ENCODE assay signal across 8 cellular contexts in genomic region chr13:48975101-48975925, GRCh38. TPM values are rescaled to one million over a fixed set of nuclear protein-coding genes. Genes with fewer than 3 reads are reported as not detected.
DNase-seq lines count a peak whose midpoint lies in the region; ATAC-seq and TF ChIP-seq lines count a peak whose summit lies in the region.

TSS of gene FNDC3A (plus strand) at chr13:48975912. CDS start at chr13:49006191, 30,279 bp downstream.

- dilution Hi-C loops in mammary epithelial cell (cut with HindIII; ENCODE audit: low sequenced_read_pairs): loop anchor here (10.0 kb wide), 1 partner anchor 109 kb away; no protein-coding TSS in a partner anchor

- peaks cover 4% of the 10 kb centered on the region for H3K36me3 Mint-ChIP-seq in T-helper 17 cell (ENCODE audit: low read depth)

- peak within 1 kb of the TSS; percentile 85 for H3K9ac ChIP-seq in mammary epithelial cell (ENCODE audit: insufficient read depth, low read length)

- H3K4me1 Mint-ChIP-seq in T-helper 17 cell: peaks cover 23% of the 10 kb centered on the region

- peak in 1 of 2 donors; percentile 18 for TF ChIP-seq CTCF in mammary epithelial cell (conservative IDR thresholded peaks at IDR 0.05 in 1 of 2, IDR thresholded peaks at IDR 0.05 in 1 of 2; ENCODE audit: extremely low read depth in 1 of 2, insufficient read depth in 1 of 2, low read depth in 1 of 2, low read length in 2 of 2)

- H3K9me3 ChIP-seq in T-helper 17 cell (ENCODE audit: control insufficient read depth, low read length, poor library complexity, severe bottlenecking) (no peaks in the 10 kb centered on the region), mammary epithelial cell (replicated peaks; ENCODE audit: insufficient read depth, low read length) (peaks cover 29% of the 10 kb centered on the region)

- peak within 1 kb of the TSS; percentile 96 for H3K4me3 Mint-ChIP-seq in T-helper 17 cell

- CTCF ChIA-PET in mammary epithelial cell (lab: Charles Lee; ENCODE audit: low non-redundant PET): interaction anchor here (0.6 kb wide), 1 partner anchor 290 kb away, joined by 3 read pairs; no protein-coding TSS in a partner anchor

- intact Hi-C loops in mammary epithelial cell (cut with micrococcal nuclease): loop anchor here (1.0 to 10.0 kb wide), 5 partner anchors 83 to 378 kb away; no protein-coding TSS in a partner anchor

- H3K27me3 Mint-ChIP-seq in T-helper 17 cell: no peaks in the 10 kb centered on the region

- in situ Hi-C loops in mammary epithelial cell (cut with MboI; ENCODE audit: low sequenced_read_pairs in 2 of 2): no loop called here

- H3K4me1 ChIP-seq in mammary epithelial cell (ENCODE audit: insufficient read depth, low read length): peaks cover 8% of the 10 kb centered on the region

- peak within 1 kb of the TSS; percentile 89 for H3K27ac Mint-ChIP-seq in T-helper 17 cell

- no peaks in the 10 kb centered on the region for H3K36me3 ChIP-seq in mammary epithelial cell (ENCODE audit: insufficient read depth, low read length)

- peak within 1 kb of the TSS; percentile 99 for H2AFZ ChIP-seq in mammary epithelial cell (ENCODE audit: low read depth, low read length)

- no peaks in the 10 kb centered on the region for H3K27me3 ChIP-seq in mammary epithelial cell (ENCODE audit: insufficient read depth, low read length)

- DNase-seq in EL (peak; percentile 68), LHCN-M2 (ENCODE audit: low read depth) (peak; percentile 74), T-helper 17 cell (peak; percentile 30 to 81 (median 81)), mammary epithelial cell (peak; percentile 54), iPS-NIHi7 (ENCODE audit: extremely low spot score) (peak; percentile 82)

- TSS peak; percentile 53 for BruUV-seq in mammary epithelial cell (replicated peaks; lab: Mats Ljungman, UMichigan)

- peak; percentile 17 for ATAC-seq in GM21529 (IDR thresholded peaks at IDR 0.05; ENCODE audit: unreplicated experiment)
- ATAC-seq in T-helper 17 cell: peak; percentile 42
- ATAC-seq in GM18873 (IDR thresholded peaks at IDR 0.05; ENCODE audit: low FRiP score, unreplicated experiment): no peak

- H3K4me3 ChIP-seq in mammary epithelial cell (replicated peaks in 1 of 3; ENCODE audit: insufficient read depth in 1 of 3, low read depth in 2 of 3, low read length in 3 of 3): peak within 1 kb of the TSS; percentile 57 to 77 (median 60)
- peak within 1 kb of the TSS; percentile 74 to 98 (median 87) for H3K4me3 ChIP-seq in skin epidermis

- peak within 1 kb of the TSS; percentile 89 for H3K4me2 ChIP-seq in mammary epithelial cell (ENCODE audit: insufficient read depth, low read depth, low read length)

- H3K79me2 ChIP-seq in mammary epithelial cell (ENCODE audit: insufficient read depth, low read length): peaks cover 38% of the 10 kb centered on the region

- 9% methylated on average over 19 of the region's 63 CpGs for WGBS in mammary epithelial cell (ENCODE audit: low coverage, missing lambda C conversion rate)

- H4K20me1 ChIP-seq in mammary epithelial cell (ENCODE audit: insufficient read depth, low read length): no peaks in the 10 kb centered on the region

- peak within 1 kb of the TSS; percentile 77 for H3K27ac ChIP-seq in mammary epithelial cell (ENCODE audit: insufficient read depth, low read depth, low read length)
- peak within 1 kb of the TSS; percentile 77 to 99 (median 97) for H3K27ac ChIP-seq in skin epidermis

RNA-seq across cellular contexts. Expression of gene FNDC3A, which starts in this region (rescaled TPM):
- total RNA-seq in LHCN-M2 (2014; rRNA removed): 60.8 and 70.7 TPM in 2 replicates
- 12.2 TPM for polyA plus RNA-seq in LHCN-M2 (2012)
- total RNA-seq in T-helper 17 cell: 10 to 100 TPM; 42.8 to 49.2 TPM
- total RNA-seq in mammary epithelial cell: 10 to 100 TPM; 40.0 to 67.2 TPM
- polyA plus RNA-seq in mammary epithelial cell: 27.0 TPM
- 39.2 TPM for polyA minus RNA-seq in mammary epithelial cell
